Comparison of ENCODE assay signal across 8 cellular contexts in genomic region chr11:36931167-36931566, GRCh38.
"Had no signal": no experiment of that assay in that cellular context is flagged by ENCODE, and none has a peak within 500 bp of the region (broad histone marks: within the 10 kb centered on the region; RNA-seq: fewer than 3 reads in every experiment).

No MANE protein-coding gene starts in this region.

- FAIRE-seq: G401.6, GM12878, GM12891, GM12892, GM18507, GM19239 had no signal

- H3K4me3 ChIP-seq: GM12878 had no signal

- DNase-seq: GDM1, GF-D8 had no signal

- ATAC-seq: GM12878 had no signal
